In the genomic region with DNA sequence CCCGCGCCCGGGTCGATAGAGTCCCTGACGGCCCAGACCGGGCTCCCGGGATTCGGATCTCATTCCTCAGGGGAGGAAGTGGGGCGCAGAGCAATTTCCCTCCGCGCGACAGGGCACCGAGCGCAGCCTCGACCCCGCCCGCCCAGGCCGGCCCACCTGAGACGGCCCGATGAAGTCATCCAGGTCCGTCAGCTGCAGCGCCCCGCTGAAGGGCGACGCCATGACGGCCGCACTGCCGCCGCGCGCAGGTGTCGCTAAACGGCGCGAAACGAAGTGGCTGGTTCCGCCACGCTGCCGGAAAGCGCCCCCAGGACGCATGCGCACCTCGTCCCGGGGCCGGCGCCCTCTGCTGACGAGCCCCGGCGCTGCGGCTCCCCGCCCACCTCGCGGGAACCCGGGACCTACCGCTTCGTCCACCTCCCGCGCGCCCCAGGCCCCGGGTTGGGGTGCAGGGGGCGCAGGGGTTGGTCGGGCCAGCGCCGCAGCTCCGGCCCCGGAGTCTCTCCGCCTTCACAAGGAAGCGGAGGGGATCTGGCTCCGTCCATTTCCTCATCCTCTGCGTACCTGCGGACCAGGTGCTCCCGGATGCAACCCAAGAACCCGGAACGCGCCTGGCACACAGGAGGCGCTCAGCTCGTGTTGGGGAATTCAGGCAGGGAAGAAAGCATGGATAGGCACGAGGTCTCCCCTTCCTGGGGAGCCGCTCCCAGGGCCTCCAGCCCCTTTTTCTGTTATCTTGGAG, we compare ENCODE assay signal across 8 cellular contexts. TPM values are rescaled to one million over a fixed set of nuclear protein-coding genes. Genes with fewer than 3 reads are reported as not detected.
DNase-seq lines count a peak whose midpoint lies in the region; ATAC-seq and TF ChIP-seq lines count a peak whose summit lies in the region.

A gene (minus strand): TSS at position 234 of the 742 bp plus-strand sequence. CDS start 12 bp downstream, at position 222.

- H3K4me3 ChIP-seq in lower leg skin (ENCODE audit: low read depth, poor library complexity, severe bottlenecking) = peak within 1 kb of the TSS; percentile 74

- TF ChIP-seq POLR2A in GM19099 (IDR thresholded peaks at IDR 0.05; ENCODE audit: extremely low read depth, insufficient read length, low read depth) (peak; percentile 78), lower leg skin (IDR thresholded peaks at IDR 0.05) (peak in 1 of 2 donors; percentile 13)

- intact Hi-C loops in lower leg skin (cut with DNase I; ENCODE audit: low total_unique reads) = no loop called here

- peak; percentile 86 for DNase-seq in Ammon's horn (ENCODE audit: low spot score)
- DNase-seq in NCI-H748 (lab: John Stamatoyannopoulos, UW; ENCODE audit: unreplicated experiment) = peak; percentile 87
- DNase-seq in activated CD4-positive, alpha-beta T cell treated with anti-CD3 and anti-CD28 coated beads, Interleukin-2, amount 50 U/mL, for 4 hours = peak; percentile 84 to 87
- peak; percentile 79 to 93 for DNase-seq in dermis microvascular lymphatic vessel endothelial cell (ENCODE audit: low read depth in 2 of 2)
- peak; percentile 68 to 97 for DNase-seq in lower leg skin (ENCODE audit: low spot score in 2 of 2)
- DNase-seq in stimulated activated CD4-positive, alpha-beta T cell treated with anti-CD3 and anti-CD28 coated beads, Interleukin-4, amount 100 ng/mL, for 48 hours (ENCODE audit: low read depth in 2 of 2) = peak; percentile 86 to 94

- TF ChIP-seq CTCF in lower leg skin (IDR thresholded peaks at IDR 0.05) = peak in 1 of 3 donors; percentile 74

- WGBS in lower leg skin, 2 donors = 0 to 1% methylated on average over 52 to 65 of the region's 79 CpGs

- peak; percentile 80 for ATAC-seq in HG03432 (IDR thresholded peaks at IDR 0.05; ENCODE audit: unreplicated experiment)

RNA-seq across cellular contexts. Expression of the gene that starts here (rescaled TPM):
- 23.2 and 34.6 TPM in 2 replicates for total RNA-seq in dermis microvascular lymphatic vessel endothelial cell
- 10 to 100 TPM; 34.7 to 75.8 (median 42.2) TPM for total RNA-seq in lower leg skin

Comparison
In these comparisons a context has a peak if more than half of its experiments do, and no peak if none do; other contexts are left out.
1. Peak in every context shown above with its lines: DNase-seq, ATAC-seq and H3K4me3 ChIP-seq.